9 cellular contexts compared by ENCODE assay signal in the genomic region with DNA sequence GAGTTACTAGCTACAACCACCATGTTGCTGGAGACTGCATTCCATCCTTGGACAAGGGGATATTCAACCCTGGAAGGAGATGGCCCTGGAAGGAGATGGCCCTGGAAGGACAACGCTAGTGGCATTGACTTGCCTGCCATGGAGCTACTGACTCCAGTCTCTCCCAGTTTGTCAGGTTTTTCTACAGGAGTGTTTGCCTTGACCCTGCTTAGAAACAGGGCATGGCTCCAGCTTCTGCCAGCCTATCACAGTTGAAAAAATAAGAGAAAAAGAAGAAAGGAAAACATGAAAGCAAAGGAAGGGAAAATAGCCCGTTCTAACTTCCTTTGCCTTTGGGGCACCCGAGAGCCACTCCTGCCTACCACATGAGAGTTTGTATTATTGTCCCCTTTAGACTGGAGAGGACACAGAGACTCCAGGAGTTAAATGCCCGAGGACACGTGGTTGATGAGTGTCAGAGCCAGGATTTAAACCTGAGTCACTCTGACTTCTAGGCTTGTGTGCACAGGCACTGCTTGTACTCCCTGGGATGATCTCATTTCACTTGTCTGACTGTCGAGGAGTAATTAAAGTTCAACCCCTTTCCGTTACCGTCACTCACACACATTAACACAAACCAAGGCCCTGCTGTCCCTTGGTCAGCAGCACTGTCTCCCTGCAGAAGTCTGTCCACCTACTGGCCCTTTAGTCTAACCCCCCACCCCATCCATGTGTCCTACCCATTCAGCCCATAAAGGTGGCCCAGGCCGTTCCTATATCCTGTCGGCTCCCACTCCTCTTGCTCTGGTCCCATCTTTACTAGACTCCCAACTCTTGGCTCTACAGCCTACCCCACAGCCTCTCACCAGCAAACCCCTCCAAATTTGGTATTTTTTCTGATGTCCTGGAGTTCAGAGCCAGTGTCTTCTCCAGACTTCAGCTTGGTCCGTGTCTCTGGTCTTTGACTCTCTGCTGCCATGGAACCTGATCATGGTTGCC. TPM values are rescaled to one million over a fixed set of nuclear protein-coding genes. Genes with fewer than 3 reads are reported as not detected.
DNase-seq lines count a peak whose midpoint lies in the region; ATAC-seq and TF ChIP-seq lines count a peak whose summit lies in the region.
"Had no signal": no experiment of that assay in that cellular context is flagged by ENCODE, and none has a peak within 500 bp of the region (broad histone marks: within the 10 kb centered on the region; RNA-seq: fewer than 3 reads in every experiment).

No MANE protein-coding gene starts in this region.

- intact Hi-C loops in activated T-helper 1 cell treated with anti-CD3 and anti-CD28 coated beads, Interleukin-12 subunit alpha, Interleukin-12 subunit beta, Interleukin-2, Interleukin-4 antibody, amounts not matched to agents 30 ng/mL and 10 ng/mL and 1 ng/mL, durations not matched to agents 14 hours and 24 hours and 36 hours (cut with micrococcal nuclease) = no loop called here
- intact Hi-C loops in aorta (cut with DNase I) = no loop called here

- H3K36me3 Mint-ChIP-seq in activated T-helper 1 cell treated with anti-CD3 and anti-CD28 coated beads, Interleukin-12 subunit alpha, Interleukin-12 subunit beta, Interleukin-2, Interleukin-4 antibody, amounts not matched to agents 30 ng/mL and 10 ng/mL and 1 ng/mL, durations not matched to agents 14 hours and 24 hours and 36 hours (ENCODE audit: low read depth) = no peaks in the 10 kb centered on the region
- H3K36me3 Mint-ChIP-seq: activated naive CD8-positive, alpha-beta T cell treated with anti-CD3 and anti-CD28 coated beads, Interleukin-2, amount 10 ng/mL, durations not matched to agents 7 days and 5 days had no signal

- no peaks in the 10 kb centered on the region for H3K9me3 Mint-ChIP-seq in activated T-helper 1 cell treated with anti-CD3 and anti-CD28 coated beads, Interleukin-12 subunit alpha, Interleukin-12 subunit beta, Interleukin-2, Interleukin-4 antibody, amounts not matched to agents 30 ng/mL and 10 ng/mL and 1 ng/mL, durations not matched to agents 14 hours and 24 hours and 36 hours
- H3K9me3 Mint-ChIP-seq: activated naive CD8-positive, alpha-beta T cell treated with anti-CD3 and anti-CD28 coated beads, Interleukin-2, amount 10 ng/mL, durations not matched to agents 7 days and 5 days had no signal

- H3K4me1 ChIP-seq in SJSA1 (replicated peaks) = peaks cover 19% of the 10 kb centered on the region
- no peaks in the 10 kb centered on the region for H3K4me1 ChIP-seq in aorta (ENCODE audit: control insufficient read depth in 1 of 2, insufficient read depth in 2 of 2, low read length in 2 of 2)

- H3K36me3 ChIP-seq in SJSA1 (no peaks in the 10 kb centered on the region), aorta (ENCODE audit: control insufficient read depth in 1 of 2, insufficient read depth in 2 of 2, low read length in 1 of 2) (no peaks in the 10 kb centered on the region)

- no peak overlapping the region for H3K4me3 Mint-ChIP-seq in activated T-helper 1 cell treated with anti-CD3 and anti-CD28 coated beads, Interleukin-12 subunit alpha, Interleukin-12 subunit beta, Interleukin-2, Interleukin-4 antibody, amounts not matched to agents 30 ng/mL and 10 ng/mL and 1 ng/mL, durations not matched to agents 14 hours and 24 hours and 36 hours
- H3K4me3 Mint-ChIP-seq: activated naive CD8-positive, alpha-beta T cell treated with anti-CD3 and anti-CD28 coated beads, Interleukin-2, amount 10 ng/mL, durations not matched to agents 7 days and 5 days had no signal

- ATAC-seq in aorta (ENCODE audit: low FRiP score) = no peak

- TF ChIP-seq CTCF in fibroblast of the aortic adventitia (IDR thresholded peaks at IDR 0.05; ENCODE audit: insufficient read depth, low read length) = no peak

- H3K27ac ChIP-seq in SJSA1 (no peak overlapping the region), aorta (ENCODE audit: low read depth in 1 of 2, low read length in 2 of 2) (no peak overlapping the region)

- H3K27me3 Mint-ChIP-seq in activated T-helper 1 cell treated with anti-CD3 and anti-CD28 coated beads, Interleukin-12 subunit alpha, Interleukin-12 subunit beta, Interleukin-2, Interleukin-4 antibody, amounts not matched to agents 30 ng/mL and 10 ng/mL and 1 ng/mL, durations not matched to agents 14 hours and 24 hours and 36 hours (ENCODE audit: insufficient read depth) = no peaks in the 10 kb centered on the region

- no peaks in the 10 kb centered on the region for H3K27me3 ChIP-seq in SJSA1 (replicated peaks)
- H3K27me3 ChIP-seq in aorta (ENCODE audit: control insufficient read depth in 1 of 2, insufficient read depth in 2 of 2, low read length in 1 of 2) = no peaks in the 10 kb centered on the region

- H3K4me3 ChIP-seq in SJSA1 (no peak overlapping the region), fibroblast of the aortic adventitia (ENCODE audit: low read depth, low read length) (no peak overlapping the region), skeletal muscle cell (ENCODE audit: low read depth, low read length) (no peak overlapping the region), aorta (ENCODE audit: low read length in 2 of 2) (no peak overlapping the region)

- 50 to 53% methylated on average over 11 of the region's 11 CpGs for WGBS in aorta, 2 donors

- no peaks in the 10 kb centered on the region for H3K9me3 ChIP-seq in SJSA1 (replicated peaks)
- H3K9me3 ChIP-seq in aorta (ENCODE audit: control insufficient read depth, low read length) = no peaks in the 10 kb centered on the region

- H3K27ac Mint-ChIP-seq in activated T-helper 1 cell treated with anti-CD3 and anti-CD28 coated beads, Interleukin-12 subunit alpha, Interleukin-12 subunit beta, Interleukin-2, Interleukin-4 antibody, amounts not matched to agents 30 ng/mL and 10 ng/mL and 1 ng/mL, durations not matched to agents 14 hours and 24 hours and 36 hours = no peak overlapping the region
- H3K27ac Mint-ChIP-seq: activated naive CD8-positive, alpha-beta T cell treated with anti-CD3 and anti-CD28 coated beads, Interleukin-2, amount 10 ng/mL, durations not matched to agents 7 days and 5 days had no signal

- DNase-seq in GM04504 (ENCODE audit: low read depth) (peak; percentile 71), SJSA1 (ENCODE audit: low read depth in 1 of 2, low spot score in 2 of 2) (peak; percentile 31 to 56), fibroblast of the aortic adventitia (ENCODE audit: low read depth) (peak; percentile 77), skeletal muscle cell (ENCODE audit: low read depth) (peak; percentile 71), DMS153 (lab: John Stamatoyannopoulos, UW) (no peak), NCI-H1105 (lab: John Stamatoyannopoulos, UW) (no peak), aorta (no peak)
- DNase-seq in activated T-helper 1 cell treated with anti-CD3 and anti-CD28 coated beads, Interleukin-12 subunit alpha, Interleukin-12 subunit beta, Interleukin-2, Interleukin-4 antibody, amounts not matched to agents 30 ng/mL and 10 ng/mL and 1 ng/mL, durations not matched to agents 14 hours and 24 hours and 36 hours (ENCODE audit: low spot score) = no peak
- DNase-seq: activated naive CD8-positive, alpha-beta T cell treated with anti-CD3 and anti-CD28 coated beads, Interleukin-2, amount 10 ng/mL, durations not matched to agents 7 days and 5 days had no signal

- peaks cover 13% of the 10 kb centered on the region for H3K4me1 Mint-ChIP-seq in activated T-helper 1 cell treated with anti-CD3 and anti-CD28 coated beads, Interleukin-12 subunit alpha, Interleukin-12 subunit beta, Interleukin-2, Interleukin-4 antibody, amounts not matched to agents 30 ng/mL and 10 ng/mL and 1 ng/mL, durations not matched to agents 14 hours and 24 hours and 36 hours (ENCODE audit: low read depth)
- H3K4me1 Mint-ChIP-seq: activated naive CD8-positive, alpha-beta T cell treated with anti-CD3 and anti-CD28 coated beads, Interleukin-2, amount 10 ng/mL, durations not matched to agents 7 days and 5 days had no signal

RNA-seq across cellular contexts. Expression of a gene that starts 46.1 kb away (rescaled TPM):
- not detected in 2 replicates for total RNA-seq in SJSA1 (2014; rRNA removed; shearing (Covaris generic))
- total RNA-seq in fibroblast of the aortic adventitia (ENCODE audit: low replicate concordance) (not detected in 2 replicates), aorta (under 1 TPM; 0.19 to 0.36 TPM)
- total RNA-seq in activated T-helper 1 cell treated with anti-CD3 and anti-CD28 coated beads, Interleukin-12 subunit alpha, Interleukin-12 subunit beta, Interleukin-2, Interleukin-4 antibody, amounts not matched to agents 30 ng/mL and 10 ng/mL and 1 ng/mL, durations not matched to agents 14 hours and 24 hours and 36 hours = 0.13 and 0.17 TPM in 2 replicates
- not detected for polyA plus RNA-seq in aorta
- total RNA-seq: activated naive CD8-positive, alpha-beta T cell treated with anti-CD3 and anti-CD28 coated beads, Interleukin-2, amount 10 ng/mL, durations not matched to agents 7 days and 5 days had no signal

RNA-seq across cellular contexts. Expression of a gene that starts 52.2 kb away (rescaled TPM):
- not detected in 2 replicates for total RNA-seq in SJSA1 (2014; rRNA removed; shearing (Covaris generic))
- total RNA-seq in fibroblast of the aortic adventitia (ENCODE audit: low replicate concordance) = not detected in 2 replicates
- 0.78 and 0.83 TPM in 2 replicates for total RNA-seq in activated T-helper 1 cell treated with anti-CD3 and anti-CD28 coated beads, Interleukin-12 subunit alpha, Interleukin-12 subunit beta, Interleukin-2, Interleukin-4 antibody, amounts not matched to agents 30 ng/mL and 10 ng/mL and 1 ng/mL, durations not matched to agents 14 hours and 24 hours and 36 hours
- 1 to 10 TPM; 3.3 to 4.4 TPM for total RNA-seq in aorta
- polyA plus RNA-seq in aorta = under 1 TPM in 1 of 2 donors, not detected in 1; 0.56 TPM
- total RNA-seq: activated naive CD8-positive, alpha-beta T cell treated with anti-CD3 and anti-CD28 coated beads, Interleukin-2, amount 10 ng/mL, durations not matched to agents 7 days and 5 days had no signal

RNA-seq across cellular contexts. Expression of a gene that starts 52.7 kb away (rescaled TPM):
- total RNA-seq in SJSA1 (2014; rRNA removed; shearing (Covaris generic)) = 16.2 and 25.1 TPM in 2 replicates
- total RNA-seq in fibroblast of the aortic adventitia (ENCODE audit: low replicate concordance) (79.8 and 140 TPM in 2 replicates), aorta (100 to 1,000 TPM in 1 of 2 donors, 10 to 100 TPM in 1; 94.9 to 123 TPM)
- 50.4 and 52.7 TPM in 2 replicates for total RNA-seq in activated T-helper 1 cell treated with anti-CD3 and anti-CD28 coated beads, Interleukin-12 subunit alpha, Interleukin-12 subunit beta, Interleukin-2, Interleukin-4 antibody, amounts not matched to agents 30 ng/mL and 10 ng/mL and 1 ng/mL, durations not matched to agents 14 hours and 24 hours and 36 hours
- polyA plus RNA-seq in aorta = 10 to 100 TPM in 1 of 2 donors, 1 to 10 TPM in 1; 3.1 to 26.3 TPM

Comparison
In these comparisons a context has a peak if more than half of its experiments do, and no peak if none do; other contexts are left out.
1. DNase-seq: peak in GM04504 (single experiment), SJSA1 (2 of 2), fibroblast of the aortic adventitia (single experiment) and skeletal muscle cell (single experiment); none in DMS153 (single experiment), NCI-H1105 (single experiment), activated T-helper 1 cell treated with anti-CD3 and anti-CD28 coated beads, Interleukin-12 subunit alpha, Interleukin-12 subunit beta, Interleukin-2, Interleukin-4 antibody, amounts not matched to agents 30 ng/mL and 10 ng/mL and 1 ng/mL, durations not matched to agents 14 hours and 24 hours and 36 hours (single experiment) and aorta (0 of 2).